In the genomic region with DNA sequence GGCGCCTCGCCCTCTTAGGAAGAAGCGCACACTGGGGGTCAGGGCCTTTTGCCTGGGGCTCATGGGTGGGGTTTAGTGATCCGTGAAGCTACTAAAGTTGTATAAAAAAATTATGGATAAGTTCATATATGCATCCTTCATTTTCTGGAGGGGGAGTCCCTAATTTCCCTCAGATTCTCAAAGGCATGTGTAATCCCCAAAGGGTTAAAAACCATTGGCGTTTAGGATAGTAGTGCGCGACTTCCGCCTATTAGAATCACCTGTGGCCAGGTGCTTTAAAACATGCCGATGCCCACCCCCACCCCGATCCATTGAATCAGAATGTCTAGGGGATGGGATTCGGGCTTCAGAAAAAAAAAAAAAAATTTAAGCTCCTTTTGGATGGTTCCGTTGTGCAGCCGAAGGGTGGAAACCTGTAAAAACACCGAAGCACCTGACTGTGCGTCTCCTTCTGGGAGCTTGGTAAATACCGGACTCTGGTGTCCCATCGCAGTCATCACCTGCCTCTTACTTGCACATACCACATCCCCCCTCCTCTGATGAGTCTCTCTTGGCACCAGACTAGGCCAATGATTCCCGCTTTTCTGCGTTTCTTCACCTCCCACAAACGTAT, we compare ENCODE assay signal across 8 cellular contexts. TPM values are rescaled to one million over a fixed set of nuclear protein-coding genes. Genes with fewer than 3 reads are reported as not detected.
DNase-seq lines count a peak whose midpoint lies in the region; TF ChIP-seq lines count a peak whose summit lies in the region.

No MANE protein-coding gene starts in this region.

- peaks cover 3% of the 10 kb centered on the region for H3K27me3 Mint-ChIP-seq in progenitor cell of endocrine pancreas

- H3K4me1 Mint-ChIP-seq in progenitor cell of endocrine pancreas (ENCODE audit: low read depth) = peaks cover 14% of the 10 kb centered on the region

- H3K27ac ChIP-seq in SJCRH30 = peak overlapping the region; percentile 85

- no peaks in the 10 kb centered on the region for H3K9me3 ChIP-seq in SJCRH30 (replicated peaks)

- DNase-seq in NCI-H345 (lab: John Stamatoyannopoulos, UW) = peak; percentile 17
- DNase-seq in NCI-H345 treated with DMSO at 0.1 percent for 48 hours (lab: John Stamatoyannopoulos, UW; ENCODE audit: unreplicated experiment) = no peak
- no peak for DNase-seq in SJCRH30
- no peak for DNase-seq in fibroblast of villous mesenchyme (ENCODE audit: low read depth)
- DNase-seq in progenitor cell of endocrine pancreas (ENCODE audit: low spot score, unreplicated experiment) = no peak
- no peak for DNase-seq in glomerular visceral epithelial cell (ENCODE audit: extremely low spot score)
- DNase-seq in DMS153 treated with DMSO at 0.1 percent for 48 hours (lab: John Stamatoyannopoulos, UW; ENCODE audit: unreplicated experiment) = no peak
- DNase-seq in cerebellar nuclear complex (lab: John Stamatoyannopoulos, UW) = no peak

- no peak for TF ChIP-seq CTCF in fibroblast of villous mesenchyme (IDR thresholded peaks at IDR 0.05; ENCODE audit: insufficient read depth, low read depth, low read length)
- no peak for TF ChIP-seq CTCF in progenitor cell of endocrine pancreas (IDR thresholded peaks at IDR 0.05; ENCODE audit: unreplicated experiment)

- peaks cover 1% of the 10 kb centered on the region for H3K36me3 Mint-ChIP-seq in progenitor cell of endocrine pancreas (ENCODE audit: insufficient read depth)

- peak overlapping the region; percentile 66 for H3K27ac Mint-ChIP-seq in progenitor cell of endocrine pancreas

- peak overlapping the region; percentile 100 for H3K4me3 ChIP-seq in SJCRH30
- H3K4me3 ChIP-seq in fibroblast of villous mesenchyme (ENCODE audit: low read depth, low read length) = peak overlapping the region; percentile 80

- H3K9me3 Mint-ChIP-seq in progenitor cell of endocrine pancreas (ENCODE audit: low read depth) = no peaks in the 10 kb centered on the region

- peaks cover 3% of the 10 kb centered on the region; the same call in 1 of the 2 replicates for H3K36me3 ChIP-seq in SJCRH30

- H3K27me3 ChIP-seq in SJCRH30 = no peaks in the 10 kb centered on the region

- peak overlapping the region; percentile 78 for H3K4me3 Mint-ChIP-seq in progenitor cell of endocrine pancreas (ENCODE audit: low read depth)

- no peaks in the 10 kb centered on the region for H3K4me1 ChIP-seq in SJCRH30

RNA-seq across cellular contexts. Expression of a gene that starts 0.6 kb away (rescaled TPM):
- 13.3 and 15.2 TPM in 2 replicates for total RNA-seq in SJCRH30 (2014; rRNA removed; shearing (Covaris generic))
- total RNA-seq in fibroblast of villous mesenchyme (14.5 and 19.9 TPM in 2 replicates), progenitor cell of endocrine pancreas (17.6 and 19.8 TPM in 2 replicates)
